In genomic region chr2:204108301-204108700, GRCh38 we compare ENCODE assay signal across 8 cellular contexts.
DNase-seq lines count a peak whose midpoint lies in the region; ATAC-seq, FAIRE-seq and TF ChIP-seq lines count a peak whose summit lies in the region.

No MANE protein-coding gene starts in this region.

- H4K20me1 ChIP-seq in OCI-LY7 (ENCODE audit: insufficient read depth, low read length): no peaks in the 10 kb centered on the region

- POLR2A ChIA-PET in OCI-LY7 (lab: Charles Lee): interaction anchor here (0.9 to 1.1 kb wide), 2 partner anchors 13 to 28 kb away, joined by 3 read pairs; no protein-coding TSS in a partner anchor

- ATAC-seq in HG02870 (IDR thresholded peaks at IDR 0.05; ENCODE audit: unreplicated experiment): peak; percentile 44

- TF ChIP-seq CTCF in OCI-LY7 (conservative IDR thresholded peaks at IDR 0.05; ENCODE audit: low read length) (peak; percentile 66), kidney epithelial cell (IDR thresholded peaks at IDR 0.05; ENCODE audit: insufficient read depth, low read length, poor library complexity, severe bottlenecking) (peak; percentile 71)

- H3K9me2 ChIP-seq in OCI-LY7 (ENCODE audit: insufficient read depth, low read length): no peaks in the 10 kb centered on the region

- H3K9me3 ChIP-seq in OCI-LY7 (ENCODE audit: low read length) (no peaks in the 10 kb centered on the region), adipocyte (ENCODE audit: control insufficient read depth, low read length) (no peaks in the 10 kb centered on the region)

- peak overlapping the region; percentile 30; the same call in 1 of the 2 replicates for H3K4me2 ChIP-seq in OCI-LY7 (ENCODE audit: low read length)

- H3K4me1 ChIP-seq in OCI-LY7 (ENCODE audit: insufficient read depth, low read length, poor library complexity, severe bottlenecking) (peaks cover 14% of the 10 kb centered on the region), adipocyte (ENCODE audit: control insufficient read depth, insufficient read depth, low read length) (peaks cover 16% of the 10 kb centered on the region)

- intact Hi-C loops in OCI-LY7 (cut with micrococcal nuclease; ENCODE audit: unreplicated experiment): loop anchor here (2.0 kb wide), 1 partner anchor 70 kb away; no protein-coding TSS in a partner anchor

- DNase-seq in ELR (ENCODE audit: low read depth): peak; percentile 27
- peak; percentile 49 for DNase-seq in OCI-LY7 (ENCODE audit: low spot score)
- DNase-seq in adipocyte (ENCODE audit: low read depth): peak; percentile 12
- no peak for DNase-seq in kidney epithelial cell (ENCODE audit: low read depth)
- DNase-seq in stimulated activated naive CD4-positive, alpha-beta T cell (lab: John Stamatoyannopoulos, UW): peak; percentile 16 to 68 (median 46)
- no peak for DNase-seq in GM12892 (ENCODE audit: insufficient read length)
- no peak for DNase-seq in SKM-1 treated with dmso at 0.1 percent for 144 hours (lab: John Stamatoyannopoulos, UW; ENCODE audit: unreplicated experiment)

- peak overlapping the region; percentile 75; the same call in 1 of the 2 replicates for H2AFZ ChIP-seq in OCI-LY7 (ENCODE audit: low read length)

- no peaks in the 10 kb centered on the region for H3K79me2 ChIP-seq in OCI-LY7 (ENCODE audit: insufficient read depth, low read depth, low read length)

- FAIRE-seq in GM12892 (lab: Jason Lieb, UNC): no peak

- no peak overlapping the region for H3K27ac ChIP-seq in OCI-LY7 (ENCODE audit: low read depth, low read length, poor library complexity, severe bottlenecking)

- H3K36me3 ChIP-seq in OCI-LY7 (ENCODE audit: insufficient read depth, low read length) (no peaks in the 10 kb centered on the region), adipocyte (ENCODE audit: control insufficient read depth, insufficient read depth, low read length, severe bottlenecking) (no peaks in the 10 kb centered on the region), kidney epithelial cell (ENCODE audit: control insufficient read depth, insufficient read depth, low read length) (no peaks in the 10 kb centered on the region)

- H3K27me3 ChIP-seq in adipocyte (replicated peaks; ENCODE audit: control insufficient read depth, insufficient read depth, low read length): no peaks in the 10 kb centered on the region
- peaks cover 2% of the 10 kb centered on the region for H3K27me3 ChIP-seq in kidney epithelial cell (ENCODE audit: control insufficient read depth, insufficient read depth, low read length)

- no peak for TF ChIP-seq POLR2A in GM12892 (IDR thresholded peaks at IDR 0.05; ENCODE audit: low read depth, low read length)

- H3K9ac ChIP-seq in adipocyte (ENCODE audit: low read length): no peak overlapping the region

- H3K4me3 ChIP-seq in OCI-LY7 (ENCODE audit: low read depth, low read length, poor library complexity, severe bottlenecking) (no peak overlapping the region), adipocyte (ENCODE audit: low read length) (no peak overlapping the region), kidney epithelial cell (ENCODE audit: low read depth, low read length) (no peak overlapping the region)

- CTCF ChIA-PET in OCI-LY7 (lab: Charles Lee; ENCODE audit: unreplicated experiment): no interaction called here

- no TSS peak for BruUV-seq in OCI-LY7 (replicated peaks; lab: Mats Ljungman, UMichigan)

Comparison
In these comparisons a context has a peak if more than half of its experiments do, and no peak if none do; other contexts are left out.
1. DNase-seq: peak in ELR (single experiment), OCI-LY7 (single experiment), adipocyte (single experiment) and stimulated activated naive CD4-positive, alpha-beta T cell (6 of 6); none in kidney epithelial cell (single experiment), GM12892 (single experiment) and SKM-1 treated with dmso at 0.1 percent for 144 hours (single experiment).